In genomic region chr16:86041807-86042206, GRCh38 we compare ENCODE assay signal across 1 cellular context.
TF ChIP-seq lines count a peak whose summit lies in the region.

No MANE protein-coding gene starts in this region.

TF ChIP-seq in WTC11, 78 proteins besides CTCF, POLR2A, EP300 and RAD21 (continued from another document):
- TF ChIP-seq E2F4 (CRISPR knock-in tag; IDR thresholded peaks at IDR 0.05; ENCODE audit: borderline replicate concordance, low read depth) (no peak), TP53 (CRISPR knock-in tag; IDR thresholded peaks at IDR 0.05) (no peak)
